ENCODE assay signal across 16 cellular contexts in genomic region chr17:37131064-37131463, GRCh38.
DNase-seq lines count a peak whose midpoint lies in the region; ATAC-seq and TF ChIP-seq lines count a peak whose summit lies in the region.
"Had no signal": no experiment of that assay in that cellular context is flagged by ENCODE, and none has a peak within 500 bp of the region (broad histone marks: within the 10 kb centered on the region; RNA-seq: fewer than 3 reads in every experiment).

No MANE protein-coding gene starts in this region.

- no peak overlapping the region for H3K27ac ChIP-seq in CD8-positive, alpha-beta T cell (ENCODE audit: low read depth, low read length)
- H3K27ac ChIP-seq: adrenal gland, psoas muscle had no signal

- H3K4me3 ChIP-seq in fibroblast of pulmonary artery (replicated peaks; ENCODE audit: low read depth, low read length) = no peak overlapping the region
- H3K4me3 ChIP-seq in CD8-positive, alpha-beta T cell (ENCODE audit: low read depth, low read length) = no peak overlapping the region
- H3K4me3 ChIP-seq: adrenal gland, psoas muscle had no signal

- no peaks in the 10 kb centered on the region for H3K27me3 ChIP-seq in CD8-positive, alpha-beta T cell (ENCODE audit: insufficient read depth, low read length)
- H3K27me3 ChIP-seq: adrenal gland had no signal

- no peaks in the 10 kb centered on the region for H3K9me3 ChIP-seq in CD8-positive, alpha-beta T cell (ENCODE audit: low read length)
- H3K9me3 ChIP-seq: adrenal gland, psoas muscle had no signal

- H3K36me3 ChIP-seq in CD8-positive, alpha-beta T cell (ENCODE audit: insufficient read depth, low read length) = peaks cover 5% of the 10 kb centered on the region

- H3K27ac Mint-ChIP-seq in neural crest cell (ENCODE audit: unreplicated experiment) = peak overlapping the region; percentile 46
- H3K27ac Mint-ChIP-seq in CD8-positive, alpha-beta T cell = no peak overlapping the region
- H3K27ac Mint-ChIP-seq: B cell had no signal

- ATAC-seq in CD8-positive, alpha-beta T cell = no peak
- no peak for ATAC-seq in GM18861 (IDR thresholded peaks at IDR 0.05; ENCODE audit: unreplicated experiment)
- ATAC-seq: psoas muscle had no signal

- no peaks in the 10 kb centered on the region for H3K9me3 Mint-ChIP-seq in neural crest cell
- H3K9me3 Mint-ChIP-seq in CD8-positive, alpha-beta T cell = no peaks in the 10 kb centered on the region

- CTCF ChIA-PET in CD8-positive, alpha-beta T cell (lab: Charles Lee) = interaction anchor here (0.7 kb wide), 1 partner anchor 515 kb away, joined by 3 read pairs; no protein-coding TSS in a partner anchor

- DNase-seq in ELR (ENCODE audit: low read depth) = peak; percentile 12
- DNase-seq in NCI-H82 treated with DMSO at 0.1 percent for 48 hours (lab: John Stamatoyannopoulos, UW; ENCODE audit: unreplicated experiment) = peak; percentile 4
- DNase-seq in fibroblast of pulmonary artery (ENCODE audit: low read depth) = peak; percentile 22
- DNase-seq in neural crest cell (ENCODE audit: low read depth, low spot score) = no peak
- DNase-seq in CD8-positive, alpha-beta T cell = no peak
- no peak for DNase-seq in pons (ENCODE audit: low spot score)
- no peak for DNase-seq in NCI-H345 treated with DMSO at 0.1 percent for 48 hours (lab: John Stamatoyannopoulos, UW; ENCODE audit: unreplicated experiment)
- DNase-seq: activated CD4-positive, alpha-beta T cell treated with anti-CD3 and anti-CD28 coated beads for 1 hour; adrenal gland; DMS79 treated with DMSO at 0.1 percent for 48 hours; NCI-H1436; NCI-H524 treated with DMSO at 0.1 percent for 48 hours; psoas muscle; T-helper 1 cell had no signal

- no peaks in the 10 kb centered on the region for H3K4me1 ChIP-seq in CD8-positive, alpha-beta T cell (ENCODE audit: insufficient read depth, low read length)
- H3K4me1 ChIP-seq: psoas muscle had no signal

- POLR2A ChIA-PET in CD8-positive, alpha-beta T cell (lab: Charles Lee) = no interaction called here

- intact Hi-C loops in CD8-positive, alpha-beta T cell (cut with DNase I, micrococcal nuclease) = no loop called here

- H3K4me1 Mint-ChIP-seq in neural crest cell = peaks cover 43% of the 10 kb centered on the region
- H3K4me1 Mint-ChIP-seq in CD8-positive, alpha-beta T cell (ENCODE audit: low read depth) = peaks cover 6% of the 10 kb centered on the region
- H3K4me1 Mint-ChIP-seq: B cell had no signal

- TF ChIP-seq CTCF in fibroblast of pulmonary artery (IDR thresholded peaks at IDR 0.05; ENCODE audit: low read length, missing control alignments) (no peak), neural crest cell (conservative IDR thresholded peaks at IDR 0.05) (no peak)
- TF ChIP-seq CTCF in CD8-positive, alpha-beta T cell (IDR thresholded peaks at IDR 0.05) = no peak

- H3K4me3 Mint-ChIP-seq in neural crest cell = peak overlapping the region; percentile 3
- H3K4me3 Mint-ChIP-seq in CD8-positive, alpha-beta T cell = no peak overlapping the region
- H3K4me3 Mint-ChIP-seq: B cell had no signal

- H3K27me3 Mint-ChIP-seq in neural crest cell (ENCODE audit: low read depth) = no peaks in the 10 kb centered on the region
- H3K27me3 Mint-ChIP-seq in CD8-positive, alpha-beta T cell (ENCODE audit: low read depth) = no peaks in the 10 kb centered on the region
- H3K27me3 Mint-ChIP-seq: B cell had no signal

- peaks cover 17% of the 10 kb centered on the region for H3K36me3 Mint-ChIP-seq in neural crest cell (ENCODE audit: low read depth)
- peaks cover 42% of the 10 kb centered on the region for H3K36me3 Mint-ChIP-seq in CD8-positive, alpha-beta T cell

Comparison
In these comparisons a context has a peak if more than half of its experiments do, and no peak if none do; other contexts are left out.
1. DNase-seq: peak in ELR (single experiment), NCI-H82 treated with DMSO at 0.1 percent for 48 hours (single experiment) and fibroblast of pulmonary artery (single experiment); none in neural crest cell (single experiment), CD8-positive, alpha-beta T cell (0 of 7), pons (single experiment) and NCI-H345 treated with DMSO at 0.1 percent for 48 hours (single experiment).